In genomic region chr1:100253552-100253951, GRCh38 we compare ENCODE assay signal across 20 cellular contexts. TPM values are rescaled to one million over a fixed set of nuclear protein-coding genes. Genes with fewer than 3 reads are reported as not detected.
DNase-seq lines count a peak whose midpoint lies in the region; ATAC-seq and TF ChIP-seq lines count a peak whose summit lies in the region.
"Had no signal": no experiment of that assay in that cellular context is flagged by ENCODE, and none has a peak within 500 bp of the region (broad histone marks: within the 10 kb centered on the region; RNA-seq: fewer than 3 reads in every experiment).

No MANE protein-coding gene starts in this region.

- H3K27me3 Mint-ChIP-seq in H9 (ENCODE audit: low read depth) (no peaks in the 10 kb centered on the region), WTC11 (ENCODE audit: low read depth) (0 out of 2 replicates have a peak, but pooled peaks cover 4% of the 10 kb centered on the region)

- H3K14ac ChIP-seq in H9 (ENCODE audit: insufficient read depth, low read length) (no peak overlapping the region), trophoblast cell (ENCODE audit: low read length) (no peak overlapping the region)

- H3K56ac ChIP-seq in H9 (ENCODE audit: insufficient read length, low read depth, low read length), result no peak overlapping the region

- H3K9ac ChIP-seq in H9 (ENCODE audit: extremely low read depth, insufficient read length, low read length), result no peak overlapping the region
- no peak overlapping the region for H3K9ac ChIP-seq in trophoblast cell (ENCODE audit: low read length)
- H3K9ac ChIP-seq: BLaER1, KMS-11 had no signal

- no peak overlapping the region for H3K4me3 Mint-ChIP-seq in H9
- no peak overlapping the region for H3K4me3 Mint-ChIP-seq in WTC11
- H3K4me3 Mint-ChIP-seq: CD8-positive, alpha-beta T cell; HFFc6; T-cell had no signal

- H3K18ac ChIP-seq in H9 (ENCODE audit: insufficient read length, low read depth, low read length) (no peak overlapping the region), trophoblast cell (ENCODE audit: low read length) (no peak overlapping the region)

- H3K9me3 Mint-ChIP-seq in H9, result peaks cover 3% of the 10 kb centered on the region in 2 experiments; a peak in 2 of 5 replicates
- H3K9me3 Mint-ChIP-seq in WTC11, result peaks cover 2% of the 10 kb centered on the region; the same call in 1 of the 2 replicates
- H3K9me3 Mint-ChIP-seq: CD8-positive, alpha-beta T cell; HFFc6; T-cell had no signal

- no peak overlapping the region for H2BK12ac ChIP-seq in H9 (ENCODE audit: insufficient read length, low read depth, low read length)
- no peak overlapping the region for H2BK12ac ChIP-seq in trophoblast cell (ENCODE audit: low read length)

- H3K79me1 ChIP-seq in H9 (ENCODE audit: insufficient read depth, low read depth, low read length, poor library complexity, severe bottlenecking) (peaks cover 4% of the 10 kb centered on the region), trophoblast cell (ENCODE audit: low read length) (peaks cover 5% of the 10 kb centered on the region)

- H3K27me3 ChIP-seq in H9 (ENCODE audit: insufficient read depth, low read length), result no peaks in the 10 kb centered on the region
- no peaks in the 10 kb centered on the region for H3K27me3 ChIP-seq in trophoblast cell (ENCODE audit: insufficient read depth, low read length)
- H3K27me3 ChIP-seq: BLaER1, SJCRH30 had no signal

- H3K4me1 Mint-ChIP-seq in H9 (peaks cover 4 to 7% of the 10 kb centered on the region in 2 experiments), WTC11 (peaks cover 12% of the 10 kb centered on the region)

- H2AK5ac ChIP-seq in H9 (ENCODE audit: insufficient read length, low read length) (no peak overlapping the region), trophoblast cell (ENCODE audit: low read length) (no peak overlapping the region)

- no peaks in the 10 kb centered on the region; the same call in 1 of the 2 replicates for H3K4me1 ChIP-seq in H9 (ENCODE audit: insufficient read depth, low read length)
- peaks cover 0 to 5% of the 10 kb centered on the region in 2 experiments for H3K4me1 ChIP-seq in trophoblast cell (ENCODE audit: control insufficient read depth in 1 of 2, insufficient read depth in 2 of 2, low read length in 2 of 2)

- ATAC-seq in WTC11, result no peak
- ATAC-seq in sciatic nerve, result no peak
- ATAC-seq: CD8-positive, alpha-beta T cell; T-cell had no signal

- TF ChIP-seq CTCF in H9 (conservative IDR thresholded peaks at IDR 0.05) (no peak), LNCaP clone FGC (IDR thresholded peaks at IDR 0.05; ENCODE audit: control insufficient read depth, extremely low read depth, insufficient read depth) (no peak), WTC11 (IDR thresholded peaks at IDR 0.05) (no peak)

- H3K36me3 Mint-ChIP-seq in H9 (ENCODE audit: insufficient read depth in 1 of 3, low read depth in 3 of 3) (no peaks in the 10 kb centered on the region; a peak in 1 of 7 replicates), WTC11 (no peaks in the 10 kb centered on the region)
- H3K36me3 Mint-ChIP-seq: CD8-positive, alpha-beta T cell; T-cell had no signal

- H4K91ac ChIP-seq in H9 (ENCODE audit: insufficient read length, low read depth, low read length) (no peak overlapping the region), trophoblast cell (ENCODE audit: low read depth, low read length) (no peak overlapping the region)

- H3K4me2 ChIP-seq in H9 (ENCODE audit: insufficient read depth, insufficient read length, low read length) (no peak overlapping the region), trophoblast cell (ENCODE audit: low read length) (no peak overlapping the region)
- H3K4me2 ChIP-seq: BLaER1, KMS-11 had no signal

- no peak overlapping the region for H2BK120ac ChIP-seq in H9 (ENCODE audit: low read depth, low read length, poor library complexity, severe bottlenecking)
- no peak overlapping the region for H2BK120ac ChIP-seq in trophoblast cell (ENCODE audit: insufficient read depth, low read length, poor library complexity)

- no peak overlapping the region for H3K27ac ChIP-seq in H9 (ENCODE audit: insufficient read length, low read depth, low read length)
- H3K27ac ChIP-seq in trophoblast cell (ENCODE audit: low read depth, low read length), result no peak overlapping the region
- H3K27ac ChIP-seq: BLaER1, KMS-11, SJCRH30 had no signal

- H3K23me2 ChIP-seq in H9 (ENCODE audit: insufficient read length, low read depth, low read length, poor library complexity, severe bottlenecking), result peaks cover 9% of the 10 kb centered on the region

- H3K23ac ChIP-seq in H9 (ENCODE audit: insufficient read length, low read depth, low read length) (no peak overlapping the region), trophoblast cell (ENCODE audit: low read length) (no peak overlapping the region)

- H3K79me2 ChIP-seq in H9 (ENCODE audit: insufficient read depth, low read length), result peaks cover 5% of the 10 kb centered on the region; the same call in 1 of the 2 replicates
- H3K79me2 ChIP-seq in trophoblast cell (ENCODE audit: control insufficient read depth, insufficient read depth, low read length, poor library complexity), result peaks cover 6% of the 10 kb centered on the region

- H4K20me1 ChIP-seq in H9 (ENCODE audit: control insufficient read depth, insufficient read depth, insufficient read length), result no peaks in the 10 kb centered on the region
- H4K20me1 ChIP-seq: BLaER1 had no signal

- no peak overlapping the region for H3K4ac ChIP-seq in H9 (ENCODE audit: low read depth, low read length)
- H3K4ac ChIP-seq in trophoblast cell (ENCODE audit: low read depth, low read length), result no peak overlapping the region

- no peaks in the 10 kb centered on the region for H3K36me3 ChIP-seq in trophoblast cell (ENCODE audit: control insufficient read depth in 1 of 2, insufficient read depth in 2 of 2, low read length in 2 of 2)
- H3K36me3 ChIP-seq: BLaER1, SJCRH30 had no signal

- H4K5ac ChIP-seq in H9 (ENCODE audit: insufficient read length, low read depth, low read length), result no peak overlapping the region

- no CpG with 5 or more reads among the region's 10 CpGs for WGBS in H9 (ENCODE audit: extremely low coverage, insufficient read length, low lambda C conversion rate)
- WGBS in trophoblast cell (ENCODE audit: extremely low coverage, insufficient coverage, insufficient read length), result no CpG with 5 or more reads among the region's 10 CpGs

- CTCF ChIA-PET in WTC11 (lab: Charles Lee), result no interaction called here

- no peak for DNase-seq in H9
- no peak for DNase-seq in LNCaP clone FGC (ENCODE audit: low read depth)
- no peak for DNase-seq in WTC11 (ENCODE audit: low spot score)
- peak; percentile 42 to 57 for DNase-seq in trophoblast cell
- no peak for DNase-seq in sciatic nerve (ENCODE audit: low spot score)
- no peak for DNase-seq in C1 segment of cervical spinal cord (lab: John Stamatoyannopoulos, UW)
- no peak for DNase-seq in NCI-H748 (lab: John Stamatoyannopoulos, UW; ENCODE audit: unreplicated experiment)
- DNase-seq: ACHN; CD8-positive, alpha-beta T cell; HFFc6; NCI-H1092; NCI-H1436 treated with DMSO at 0.1 percent for 48 hours; NCI-H2029; NCI-H2171; NCI-H345; NCI-H524; SJCRH30; T-cell had no signal

- H2BK20ac ChIP-seq in H9 (ENCODE audit: low read depth, low read length, poor library complexity, severe bottlenecking), result no peak overlapping the region

- no peak overlapping the region for H4K12ac ChIP-seq in trophoblast cell (ENCODE audit: low read depth, low read length)

- H3K4me3 ChIP-seq in LNCaP clone FGC (ENCODE audit: low read depth, low read length) (0 out of 2 replicates have a peak overlapping the region, but pooled peaks have one; percentile 5), trophoblast cell (ENCODE audit: low read depth, low read length) (no peak overlapping the region)
- H3K4me3 ChIP-seq: BLaER1, SJCRH30 had no signal

- H2AFZ ChIP-seq in H9 (ENCODE audit: low read length) (peak overlapping the region; percentile 56), trophoblast cell (ENCODE audit: insufficient read depth, low read length, poor library complexity) (no peak overlapping the region)

- H2BK15ac ChIP-seq in H9 (ENCODE audit: low read depth, low read length), result no peak overlapping the region

- no peaks in the 10 kb centered on the region for H3K9me3 ChIP-seq in H9 (ENCODE audit: control insufficient read depth, low read depth, low read length)
- H3K9me3 ChIP-seq in trophoblast cell (ENCODE audit: insufficient read depth, low read depth, low read length), result no peaks in the 10 kb centered on the region
- H3K9me3 ChIP-seq: BLaER1, SJCRH30 had no signal

- H2BK5ac ChIP-seq in H9 (ENCODE audit: insufficient read length, low read length) (no peak overlapping the region), trophoblast cell (ENCODE audit: low read depth, low read length, poor library complexity) (no peak overlapping the region)

- H4K8ac ChIP-seq in H9 (replicated peaks; ENCODE audit: insufficient read length, low read depth, low read length), result no peak overlapping the region
- no peak overlapping the region for H4K8ac ChIP-seq in trophoblast cell (ENCODE audit: low read depth, low read length)

- intact Hi-C loops in sciatic nerve (cut with DNase I), result no loop called here

- H3K27ac Mint-ChIP-seq in H9, result peak overlapping the region in 1 of 3 experiments; percentile 7; a peak in 1 of 7 replicates
- peak overlapping the region; percentile 11 for H3K27ac Mint-ChIP-seq in WTC11
- H3K27ac Mint-ChIP-seq: CD8-positive, alpha-beta T cell; HFFc6; T-cell had no signal

- no peak overlapping the region for H3T11ph ChIP-seq in H9 (ENCODE audit: low read length)

- POLR2A ChIA-PET in WTC11 (lab: Charles Lee), result interaction anchor here (1.0 kb wide), 1 partner anchor 12 kb away, joined by 3 read pairs; the partner anchor contains the start of gene RTCA

TF ChIP-seq in WTC11, 78 proteins besides CTCF, POLR2A, EP300 and RAD21:
- peak; percentile 59 for TF ChIP-seq GABPB1 (CRISPR knock-in tag; IDR thresholded peaks at IDR 0.05)
- no peak for TF ChIP-seq ZNF219 (CRISPR knock-in tag; IDR thresholded peaks at IDR 0.05; ENCODE audit: borderline replicate concordance)

RNA-seq across cellular contexts. Expression of gene DBT, which starts 3.9 kb away (rescaled TPM):
- 19.0 and 20.3 TPM in 2 replicates for total RNA-seq in H9 (2021)
- 20.1 to 22.9 TPM (median 21.6 TPM) in 3 replicates for total RNA-seq in WTC11 (2021)
- 6.1 TPM in 2 replicates for polyA plus RNA-seq in trophoblast cell (2013)
- 16.2 TPM for total RNA-seq in sciatic nerve

RNA-seq across cellular contexts. Expression of gene RTCA, which starts 12.5 kb away (rescaled TPM):
- total RNA-seq in H9 (2021) (29.5 and 33.6 TPM in 2 replicates), WTC11 (2021) (31.1 to 35.7 TPM (median 35.2 TPM) in 3 replicates), sciatic nerve (23.6 TPM)
- polyA plus RNA-seq in trophoblast cell (2013), result 35.0 and 36.3 TPM in 2 replicates

Comparison
In these comparisons a context has a peak if more than half of its experiments do, and no peak if none do; other contexts are left out.
1. DNase-seq: peak in trophoblast cell (2 of 2); none in H9 (single experiment), LNCaP clone FGC (single experiment), WTC11 (single experiment), sciatic nerve (single experiment), C1 segment of cervical spinal cord (0 of 14) and NCI-H748 (single experiment).